In genomic region chr12:26318661-26319068, GRCh38 we compare ENCODE assay signal across 8 cellular contexts.
DNase-seq lines count a peak whose midpoint lies in the region; ATAC-seq and TF ChIP-seq lines count a peak whose summit lies in the region.

No MANE protein-coding gene starts in this region.

- DNase-seq in OCI-M1 (lab: John Stamatoyannopoulos, UW) (peak; percentile 46), fibroblast of villous mesenchyme (ENCODE audit: low read depth) (peak; percentile 89), smooth muscle cell of the brain vasculature (ENCODE audit: low read depth, low spot score) (peak; percentile 74), MV-4-11 (lab: John Stamatoyannopoulos, UW) (no peak), dedifferentiated amniotic fluid mesenchymal stem cell (ENCODE audit: extremely low spot score) (no peak), occipital lobe (lab: John Stamatoyannopoulos, UW) (no peak)

- ATAC-seq in GM18867 (IDR thresholded peaks at IDR 0.05; ENCODE audit: unreplicated experiment) (peak; percentile 95), HG02610 (IDR thresholded peaks at IDR 0.05; ENCODE audit: unreplicated experiment) (peak; percentile 92)

- TF ChIP-seq CTCF in fibroblast of villous mesenchyme (IDR thresholded peaks at IDR 0.05; ENCODE audit: insufficient read depth, low read depth, low read length): no peak

- no peak overlapping the region for H3K4me3 ChIP-seq in fibroblast of villous mesenchyme (ENCODE audit: low read depth, low read length)

Comparison
In these comparisons a context has a peak if more than half of its experiments do, and no peak if none do; other contexts are left out.
1. DNase-seq: peak in OCI-M1 (single experiment), fibroblast of villous mesenchyme (single experiment) and smooth muscle cell of the brain vasculature (single experiment); none in MV-4-11 (single experiment), dedifferentiated amniotic fluid mesenchymal stem cell (single experiment) and occipital lobe (single experiment).